1 cellular context compared by ENCODE assay signal in the genomic region with DNA sequence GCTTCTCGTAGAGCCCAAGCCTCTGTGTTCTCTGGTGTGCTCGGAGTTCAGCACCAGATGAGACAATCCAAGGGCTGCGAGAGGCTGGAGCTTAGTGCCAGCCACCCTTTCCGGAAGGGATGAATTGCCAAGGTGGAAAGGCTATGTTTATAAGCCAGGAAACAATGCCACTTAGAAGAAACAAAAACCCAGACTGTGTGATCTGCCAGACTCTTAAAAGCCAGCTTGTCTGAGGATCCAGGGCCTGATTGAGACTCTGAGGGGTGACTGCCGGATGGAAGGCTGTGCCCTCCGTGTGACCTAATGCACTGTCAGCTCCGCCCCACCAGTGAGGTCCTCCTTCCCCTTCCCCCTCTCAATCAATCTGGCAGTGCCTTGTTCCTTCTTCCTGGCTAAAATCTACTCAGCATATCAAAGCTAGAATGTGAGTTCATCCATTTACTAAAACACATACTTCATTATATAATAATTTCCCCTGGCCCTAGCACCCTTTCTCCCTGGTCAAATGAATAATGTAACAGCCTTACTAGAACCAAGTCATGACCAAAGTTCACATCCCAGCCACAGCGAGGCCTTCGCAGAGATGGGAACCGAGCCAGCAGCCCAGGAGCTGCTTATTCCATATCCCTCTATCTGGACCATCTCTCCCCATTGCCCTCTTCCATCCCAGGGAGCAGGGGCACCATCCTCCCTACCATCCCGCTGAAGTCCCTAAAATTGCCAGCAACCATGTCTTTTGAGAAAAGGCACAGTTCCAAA.
A peak's percentile ranks its signal among the peaks of the same experiment; 100 is the strongest.
TF ChIP-seq lines count a peak whose summit lies in the region.

No MANE protein-coding gene starts in this region.

TF ChIP-seq in GM12878, 131 proteins besides CTCF, POLR2A, EP300 and RAD21 (continued from another document):
- TF ChIP-seq, protein P1, sequence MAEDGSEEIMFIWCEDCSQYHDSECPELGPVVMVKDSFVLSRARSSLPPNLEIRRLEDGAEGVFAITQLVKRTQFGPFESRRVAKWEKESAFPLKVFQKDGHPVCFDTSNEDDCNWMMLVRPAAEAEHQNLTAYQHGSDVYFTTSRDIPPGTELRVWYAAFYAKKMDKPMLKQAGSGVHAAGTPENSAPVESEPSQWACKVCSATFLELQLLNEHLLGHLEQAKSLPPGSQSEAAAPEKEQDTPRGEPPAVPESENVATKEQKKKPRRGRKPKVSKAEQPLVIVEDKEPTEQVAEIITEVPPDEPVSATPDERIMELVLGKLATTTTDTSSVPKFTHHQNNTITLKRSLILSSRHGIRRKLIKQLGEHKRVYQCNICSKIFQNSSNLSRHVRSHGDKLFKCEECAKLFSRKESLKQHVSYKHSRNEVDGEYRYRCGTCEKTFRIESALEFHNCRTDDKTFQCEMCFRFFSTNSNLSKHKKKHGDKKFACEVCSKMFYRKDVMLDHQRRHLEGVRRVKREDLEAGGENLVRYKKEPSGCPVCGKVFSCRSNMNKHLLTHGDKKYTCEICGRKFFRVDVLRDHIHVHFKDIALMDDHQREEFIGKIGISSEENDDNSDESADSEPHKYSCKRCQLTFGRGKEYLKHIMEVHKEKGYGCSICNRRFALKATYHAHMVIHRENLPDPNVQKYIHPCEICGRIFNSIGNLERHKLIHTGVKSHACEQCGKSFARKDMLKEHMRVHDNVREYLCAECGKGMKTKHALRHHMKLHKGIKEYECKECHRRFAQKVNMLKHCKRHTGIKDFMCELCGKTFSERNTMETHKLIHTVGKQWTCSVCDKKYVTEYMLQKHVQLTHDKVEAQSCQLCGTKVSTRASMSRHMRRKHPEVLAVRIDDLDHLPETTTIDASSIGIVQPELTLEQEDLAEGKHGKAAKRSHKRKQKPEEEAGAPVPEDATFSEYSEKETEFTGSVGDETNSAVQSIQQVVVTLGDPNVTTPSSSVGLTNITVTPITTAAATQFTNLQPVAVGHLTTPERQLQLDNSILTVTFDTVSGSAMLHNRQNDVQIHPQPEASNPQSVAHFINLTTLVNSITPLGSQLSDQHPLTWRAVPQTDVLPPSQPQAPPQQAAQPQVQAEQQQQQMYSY (CRISPR knock-in tag; IDR thresholded peaks at IDR 0.05), result no peak
- 0 out of 2 replicates have a peak, but pooled peaks have one; percentile 32 for TF ChIP-seq CHD2 (IDR thresholded peaks at IDR 0.05; ENCODE audit: borderline replicate concordance, low read depth, low read length)
- TF ChIP-seq, protein P2, sequence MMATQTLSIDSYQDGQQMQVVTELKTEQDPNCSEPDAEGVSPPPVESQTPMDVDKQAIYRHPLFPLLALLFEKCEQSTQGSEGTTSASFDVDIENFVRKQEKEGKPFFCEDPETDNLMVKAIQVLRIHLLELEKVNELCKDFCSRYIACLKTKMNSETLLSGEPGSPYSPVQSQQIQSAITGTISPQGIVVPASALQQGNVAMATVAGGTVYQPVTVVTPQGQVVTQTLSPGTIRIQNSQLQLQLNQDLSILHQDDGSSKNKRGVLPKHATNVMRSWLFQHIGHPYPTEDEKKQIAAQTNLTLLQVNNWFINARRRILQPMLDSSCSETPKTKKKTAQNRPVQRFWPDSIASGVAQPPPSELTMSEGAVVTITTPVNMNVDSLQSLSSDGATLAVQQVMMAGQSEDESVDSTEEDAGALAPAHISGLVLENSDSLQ (IDR thresholded peaks at IDR 0.05), result peak; percentile 36; the same call in 1 of the 2 replicates
